ENCODE assay signal across 37 cellular contexts in the genomic region with DNA sequence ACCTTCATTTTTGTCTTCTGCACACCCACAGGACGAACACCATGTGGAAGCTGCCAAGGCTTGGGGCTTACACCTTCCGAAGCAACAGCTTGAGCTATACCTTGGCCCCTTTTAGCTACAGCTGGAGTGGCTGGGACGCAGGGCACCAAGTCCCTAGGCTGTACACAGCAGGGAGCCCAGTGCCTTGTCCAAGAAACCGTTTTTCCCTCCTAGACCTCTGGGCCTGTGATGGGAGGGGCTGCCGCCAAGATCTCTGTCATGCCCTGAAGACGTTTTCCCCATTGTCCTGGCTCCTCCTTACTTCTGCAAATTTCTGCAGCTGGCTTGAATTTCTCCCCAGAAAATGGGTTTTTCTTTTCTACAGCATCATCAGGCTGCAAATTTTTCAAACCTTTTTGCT. TPM values are rescaled to one million over a fixed set of nuclear protein-coding genes. Genes with fewer than 3 reads are reported as not detected.
"Had no signal": no experiment of that assay in that cellular context is flagged by ENCODE, and none has a peak within 500 bp of the region (broad histone marks: within the 10 kb centered on the region; RNA-seq: fewer than 3 reads in every experiment).

No MANE protein-coding gene starts in this region.

- H3K4me3 ChIP-seq: MG63 had no signal

- H3K9me3 ChIP-seq: MG63 had no signal

- H3K36me3 ChIP-seq: MG63 had no signal

- H3K27me3 ChIP-seq: MG63 had no signal

- DNase-seq: Karpas-422, Kasumi-1, MG63, MM.1S, MV-4-11, NCI-H1048, NCI-H1092, NCI-H1092 treated with DMSO at 0.1 percent for 48 hours, NCI-H1105, NCI-H1105 treated with DMSO at 0.1 percent for 48 hours, NCI-H1417, NCI-H1417 treated with DMSO at 0.1 percent for 48 hours, NCI-H1436, NCI-H1436 treated with DMSO at 0.1 percent for 48 hours, NCI-H146, NCI-H1694, NCI-H1694 treated with DMSO at 0.1 percent for 48 hours, NCI-H187, NCI-H187 treated with DMSO at 0.1 percent for 48 hours, NCI-H1930, NCI-H2029, NCI-H2029 treated with DMSO at 0.1 percent for 48 hours, NCI-H2081, NCI-H2081 treated with DMSO at 0.1 percent for 48 hours, NCI-H2107, NCI-H2171, NCI-H2171 treated with DMSO at 0.1 percent for 48 hours, NCI-H2227 treated with DMSO at 0.1 percent for 48 hours, NCI-H226, NCI-H345, NCI-H446, NCI-H446 treated with DMSO at 0.1 percent for 48 hours, NCI-H510A, NCI-H510A treated with DMSO at 0.1 percent for 48 hours, NCI-H524 had no signal

RNA-seq across cellular contexts. Expression of gene CNTN4, which starts 7.8 kb away (rescaled TPM):
- total RNA-seq: LHCN-M2, M059J had no signal
